ENCODE assay signal across 30 cellular contexts in genomic region chr17:48530887-48531272, GRCh38. TPM values are rescaled to one million over a fixed set of nuclear protein-coding genes. Genes with fewer than 3 reads are reported as not detected.
A peak's percentile ranks its signal among the peaks of the same experiment; 100 is the strongest.
DNase-seq lines count a peak whose midpoint lies in the region; ATAC-seq lines count a peak whose summit lies in the region.
"Had no signal": no experiment of that assay in that cellular context is flagged by ENCODE, and none has a peak within 500 bp of the region (broad histone marks: within the 10 kb centered on the region; RNA-seq: fewer than 3 reads in every experiment).

Gene HOXB1, minus strand, starts transcription at chr17:48531011. Its CDS starts 107 bp downstream, at chr17:48530904.

- H3K27me3 Mint-ChIP-seq in stimulated activated memory B cell treated with anti-CD40 and anti-IgM and Interleukin-4, amounts not matched to agents 10 μg/mL and 1 μg/mL and 100 μg/mL, for 72 hours, result peaks cover 44% of the 10 kb centered on the region

- H3K4me3 Mint-ChIP-seq in stimulated activated memory B cell treated with anti-CD40 and anti-IgM and Interleukin-4, amounts not matched to agents 10 μg/mL and 1 μg/mL and 100 μg/mL, for 72 hours, result no peak within 1 kb of the TSS
- H3K4me3 Mint-ChIP-seq: activated CD4-positive, alpha-beta T cell treated with anti-CD3 and anti-CD28 coated beads, Interleukin-2, amount 10 ng/mL, durations not matched to agents 24 days and 14 days; activated T-cell treated with anti-CD3 and anti-CD28 coated beads, Interleukin-2, amount 50 U/mL, for 4 hours; natural killer cell had no signal

- H3K27ac Mint-ChIP-seq in stimulated activated memory B cell treated with anti-CD40 and anti-IgM and Interleukin-4, amounts not matched to agents 10 μg/mL and 1 μg/mL and 100 μg/mL, for 72 hours, result no peak within 1 kb of the TSS
- H3K27ac Mint-ChIP-seq: activated CD4-positive, alpha-beta T cell treated with anti-CD3 and anti-CD28 coated beads, Interleukin-2, amount 10 ng/mL, durations not matched to agents 24 days and 14 days; natural killer cell had no signal

- H3K9me3 Mint-ChIP-seq in stimulated activated memory B cell treated with anti-CD40 and anti-IgM and Interleukin-4, amounts not matched to agents 10 μg/mL and 1 μg/mL and 100 μg/mL, for 72 hours, result no peaks in the 10 kb centered on the region
- H3K9me3 Mint-ChIP-seq: activated CD4-positive, alpha-beta T cell treated with anti-CD3 and anti-CD28 coated beads, Interleukin-2, amount 10 ng/mL, durations not matched to agents 24 days and 14 days; activated T-cell treated with anti-CD3 and anti-CD28 coated beads, Interleukin-2, amount 50 U/mL, for 4 hours; natural killer cell had no signal

- H3K9me3 ChIP-seq in HUES6 (ENCODE audit: control insufficient read depth, insufficient read depth, low read depth, low read length) (no peaks in the 10 kb centered on the region), ectodermal cell (ENCODE audit: control insufficient read depth, low read length) (no peaks in the 10 kb centered on the region), HAP-1 (no peaks in the 10 kb centered on the region)
- H3K9me3 ChIP-seq: adrenal gland, body of pancreas, ovary, tibial nerve had no signal

- DNase-seq in iPS-NIHi7 (ENCODE audit: extremely low spot score) (peak; percentile 69), NCI-H146 treated with DMSO at 0.1 percent for 48 hours (lab: John Stamatoyannopoulos, UW; ENCODE audit: unreplicated experiment) (no peak), HAP-1 (ENCODE audit: low spot score in 2 of 2) (no peak)
- DNase-seq: activated CD4-positive, alpha-beta T cell treated with anti-CD3 and anti-CD28 coated beads, Interleukin-2, amount 10 ng/mL, durations not matched to agents 24 days and 14 days; activated naive CD4-positive, alpha-beta T cell treated with Interleukin-2 at 50 U/mL for 16 hours; activated T-cell treated with anti-CD3 and anti-CD28 coated beads, Interleukin-2, amount 50 U/mL, for 4 hours; adrenal gland; body of pancreas; C1 segment of cervical spinal cord; cerebellar nuclear complex; COR-L47; left colon; midbrain; natural killer cell; NCI-H1105; NCI-H2081; NCI-H226; NCI-H69; ovary; SIG-M5; small intestine; stimulated activated CD4-positive, alpha-beta T cell treated with anti-CD3 and anti-CD28 coated beads, Interleukin-1b, Interleukin-23, amount 100 ng/mL, for 48 hours; T1000; WERI-Rb-1 had no signal

- H3K4me1 ChIP-seq in HUES6 (ENCODE audit: control insufficient read depth, insufficient read depth, low read length), result peaks cover 67% of the 10 kb centered on the region
- H3K4me1 ChIP-seq in ectodermal cell (ENCODE audit: control insufficient read depth, insufficient read depth, low read length), result peaks cover 32% of the 10 kb centered on the region
- no peaks in the 10 kb centered on the region for H3K4me1 ChIP-seq in HAP-1
- H3K4me1 ChIP-seq: adrenal gland had no signal

- WGBS in ectodermal cell, 2 experiments, result 3% methylated on average over 15 of the region's 15 CpGs

- peak within 1 kb of the TSS; percentile 47 for H3K4me3 ChIP-seq in HUES6 (ENCODE audit: low read depth, low read length)
- peak within 1 kb of the TSS; percentile 12 for H3K4me3 ChIP-seq in ectodermal cell (ENCODE audit: insufficient read depth, low read depth, low read length)
- H3K4me3 ChIP-seq in HAP-1, result no peak within 1 kb of the TSS
- H3K4me3 ChIP-seq: adrenal gland, body of pancreas, ovary, tibial nerve had no signal

- H3K36me3 Mint-ChIP-seq in stimulated activated memory B cell treated with anti-CD40 and anti-IgM and Interleukin-4, amounts not matched to agents 10 μg/mL and 1 μg/mL and 100 μg/mL, for 72 hours, result no peaks in the 10 kb centered on the region
- H3K36me3 Mint-ChIP-seq: natural killer cell had no signal

- no peaks in the 10 kb centered on the region for H3K36me3 ChIP-seq in HUES6 (ENCODE audit: control insufficient read depth, insufficient read depth, low read length)
- H3K36me3 ChIP-seq in ectodermal cell (ENCODE audit: control insufficient read depth, insufficient read depth, low read length), result no peaks in the 10 kb centered on the region
- H3K36me3 ChIP-seq in HAP-1 (replicated peaks), result no peaks in the 10 kb centered on the region
- H3K36me3 ChIP-seq: adrenal gland, ovary, tibial nerve, WERI-Rb-1 had no signal

- no peak within 1 kb of the TSS for H3K27ac ChIP-seq in HUES6 (ENCODE audit: low read depth, low read length)
- peak within 1 kb of the TSS; percentile 60 for H3K27ac ChIP-seq in ectodermal cell (ENCODE audit: insufficient read depth, low read depth, low read length, poor library complexity, severe bottlenecking)
- H3K27ac ChIP-seq: adrenal gland, body of pancreas, ovary, tibial nerve, WERI-Rb-1 had no signal

- no peaks in the 10 kb centered on the region for H3K4me1 Mint-ChIP-seq in stimulated activated memory B cell treated with anti-CD40 and anti-IgM and Interleukin-4, amounts not matched to agents 10 μg/mL and 1 μg/mL and 100 μg/mL, for 72 hours

- in situ Hi-C loops in HAP-1 (cut with MboI; ENCODE audit: low sequenced_read_pairs), result no loop called here

- H3K27me3 ChIP-seq in HUES6 (ENCODE audit: control insufficient read depth, insufficient read depth, low read length) (peaks cover 82% of the 10 kb centered on the region), ectodermal cell (ENCODE audit: control insufficient read depth, insufficient read depth, low read length, poor library complexity, severe bottlenecking) (peaks cover 91% of the 10 kb centered on the region), HAP-1 (ENCODE audit: low read depth) (no peaks in the 10 kb centered on the region)
- H3K27me3 ChIP-seq: adrenal gland, ovary had no signal

- peak within 1 kb of the TSS; percentile 64 for H3K9ac ChIP-seq in HUES6 (ENCODE audit: low read length)

- peak; percentile 13 for ATAC-seq in stimulated activated memory B cell treated with anti-CD40 and anti-IgM and Interleukin-4, amounts not matched to agents 10 μg/mL and 1 μg/mL and 100 μg/mL, for 72 hours
- no peak for ATAC-seq in HG02870 (IDR thresholded peaks at IDR 0.05; ENCODE audit: unreplicated experiment)
- ATAC-seq: body of pancreas, left colon, natural killer cell had no signal

RNA-seq across cellular contexts. Expression of gene HOXB1, which starts in this region (rescaled TPM):
- polyA plus RNA-seq in ectodermal cell (2013, experiment 1 of 4), result 8.4 TPM
- 6.0 TPM for polyA plus RNA-seq in ectodermal cell (2013, experiment 2 of 4)
- polyA plus RNA-seq in ectodermal cell (2013, experiment 3 of 4), result 19.2 TPM
- polyA plus RNA-seq in ectodermal cell (2013, experiment 4 of 4), result 20.3 TPM
- polyA plus RNA-seq: adrenal gland, AG04450, ovary, small intestine had no signal
